In genomic region chrX:11462648-11463047, GRCh38 we compare ENCODE assay signal across 18 cellular contexts.
A peak's percentile ranks its signal among the peaks of the same experiment; 100 is the strongest.
DNase-seq lines count a peak whose midpoint lies in the region; ATAC-seq and TF ChIP-seq lines count a peak whose summit lies in the region.
"Had no signal": no experiment of that assay in that cellular context is flagged by ENCODE, and none has a peak within 500 bp of the region (broad histone marks: within the 10 kb centered on the region; RNA-seq: fewer than 3 reads in every experiment).

No MANE protein-coding gene starts in this region.

- no peaks in the 10 kb centered on the region for H3K27me3 ChIP-seq in neural progenitor cell

- H3K27ac Mint-ChIP-seq in nephron (peak overlapping the region in 2 of 3 experiments; percentile 36 to 66), neural progenitor cell (no peak overlapping the region)
- H3K27ac Mint-ChIP-seq: CD8-positive, alpha-beta T cell had no signal

- no peaks in the 10 kb centered on the region for H3K36me3 ChIP-seq in neural progenitor cell
- H3K36me3 ChIP-seq: BLaER1 had no signal

- DNase-seq in NCI-H187 (lab: John Stamatoyannopoulos, UW), result peak; percentile 13 to 66
- no peak for DNase-seq in neural progenitor cell (ENCODE audit: low spot score)
- no peak for DNase-seq in activated CD8-positive, alpha-beta memory T cell treated with anti-CD3 and anti-CD28 coated beads, Interleukin-2, amount 50 U/mL, for 4 hours
- DNase-seq: CD8-positive, alpha-beta T cell; H9; NCI-H1105 treated with DMSO at 0.1 percent for 48 hours; NCI-H1694; NCI-H446 treated with DMSO at 0.1 percent for 48 hours; NCI-H69; NK-92 treated with Interleukin-12 subunit alpha and Interleukin-12 subunit beta, amount 100 ng/mL, for 24 hours; SIG-M5; T-helper 1 cell had no signal

- H3K27ac ChIP-seq in 22Rv1, result peak overlapping the region; percentile 86
- peak overlapping the region; percentile 69; the same call in 1 of the 2 replicates for H3K27ac ChIP-seq in VCaP
- no peak overlapping the region for H3K27ac ChIP-seq in neural progenitor cell
- H3K27ac ChIP-seq: BLaER1 had no signal

- H3K4me1 ChIP-seq in neural progenitor cell, result no peaks in the 10 kb centered on the region
- H3K4me1 ChIP-seq: BLaER1 had no signal

- no peak overlapping the region for H3K4me3 ChIP-seq in neural progenitor cell
- H3K4me3 ChIP-seq: BLaER1 had no signal

- H3K9ac ChIP-seq in neural progenitor cell, result no peak overlapping the region
- H3K9ac ChIP-seq: BLaER1 had no signal

- no peaks in the 10 kb centered on the region for H3K79me2 ChIP-seq in neural progenitor cell (ENCODE audit: low read depth)

- no peaks in the 10 kb centered on the region for H4K20me1 ChIP-seq in neural progenitor cell (ENCODE audit: low read depth)
- H4K20me1 ChIP-seq: BLaER1 had no signal

- no peak overlapping the region for H2AFZ ChIP-seq in neural progenitor cell (replicated peaks)

- H3K36me3 Mint-ChIP-seq in nephron (ENCODE audit: low read depth), result no peaks in the 10 kb centered on the region
- no peaks in the 10 kb centered on the region for H3K36me3 Mint-ChIP-seq in neural progenitor cell
- H3K36me3 Mint-ChIP-seq: CD8-positive, alpha-beta T cell had no signal

- H3K9me3 Mint-ChIP-seq in nephron (no peaks in the 10 kb centered on the region), neural progenitor cell (no peaks in the 10 kb centered on the region)
- H3K9me3 Mint-ChIP-seq: CD8-positive, alpha-beta T cell had no signal

- ATAC-seq in GM21423 (IDR thresholded peaks at IDR 0.05; ENCODE audit: unreplicated experiment) (no peak), HG03196 (IDR thresholded peaks at IDR 0.05; ENCODE audit: unreplicated experiment) (no peak)
- ATAC-seq: CD8-positive, alpha-beta T cell had no signal

- H3K4me1 Mint-ChIP-seq in nephron (peaks cover 6% of the 10 kb centered on the region), neural progenitor cell (peaks cover 3% of the 10 kb centered on the region)
- H3K4me1 Mint-ChIP-seq: H9 had no signal

- no peaks in the 10 kb centered on the region for H3K9me3 ChIP-seq in neural progenitor cell (ENCODE audit: low read depth)
- H3K9me3 ChIP-seq: BLaER1 had no signal

- no peaks in the 10 kb centered on the region for H3K27me3 Mint-ChIP-seq in nephron (ENCODE audit: low read depth)
- H3K27me3 Mint-ChIP-seq in neural progenitor cell (ENCODE audit: insufficient read depth, low read depth), result no peaks in the 10 kb centered on the region

- no peak overlapping the region for H3K4me2 ChIP-seq in neural progenitor cell
- H3K4me2 ChIP-seq: BLaER1 had no signal

- H3K4me3 Mint-ChIP-seq in nephron (no peak overlapping the region), neural progenitor cell (no peak overlapping the region)
- H3K4me3 Mint-ChIP-seq: CD8-positive, alpha-beta T cell; H9 had no signal

- H3F3A ChIP-seq in neural progenitor cell (ENCODE audit: low read depth), result no peaks in the 10 kb centered on the region

- TF ChIP-seq CTCF in 22Rv1 (IDR thresholded peaks at IDR 0.05) (no peak), VCaP (conservative IDR thresholded peaks at IDR 0.05) (no peak), nephron (IDR thresholded peaks at IDR 0.05; ENCODE audit: unreplicated experiment in 3 of 3) (no peak), neural progenitor cell (IDR thresholded peaks at IDR 0.05) (no peak)

Comparison
In these comparisons a context has a peak if more than half of its experiments do, and no peak if none do; other contexts are left out.
1. DNase-seq: peak in NCI-H187 (2 of 2); none in neural progenitor cell (single experiment) and activated CD8-positive, alpha-beta memory T cell treated with anti-CD3 and anti-CD28 coated beads, Interleukin-2, amount 50 U/mL, for 4 hours (single experiment).